29 cellular contexts compared by ENCODE assay signal in the genomic region with DNA sequence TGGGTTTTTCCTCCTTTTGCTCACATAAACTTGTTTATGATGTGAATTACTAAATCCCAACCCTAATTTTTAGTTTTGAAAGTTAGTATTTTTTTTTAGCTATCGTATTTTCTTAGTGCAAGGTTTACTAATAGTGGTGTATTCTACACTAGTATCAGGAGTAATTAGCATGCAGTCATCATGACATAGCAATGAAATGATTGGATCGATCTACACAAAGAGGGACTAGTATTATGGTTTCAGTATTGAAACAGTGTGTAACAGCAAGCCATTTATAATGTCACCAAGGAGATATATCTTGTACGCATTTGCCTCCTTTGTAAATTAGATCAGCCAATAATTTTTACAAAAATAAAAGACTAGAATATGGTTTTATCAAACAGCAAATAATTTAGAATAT.
"Had no signal": no experiment of that assay in that cellular context is flagged by ENCODE, and none has a peak within 500 bp of the region (broad histone marks: within the 10 kb centered on the region; RNA-seq: fewer than 3 reads in every experiment).

No MANE protein-coding gene starts in this region.

- H3K4me3 ChIP-seq: ascending aorta, cardiac muscle cell had no signal

- DNase-seq: activated B cell treated with CpG ODN at 0.5 μM for 24 hours; activated CD4-positive, alpha-beta memory T cell treated with anti-CD3 and anti-CD28 coated beads for 36 hours; activated CD4-positive, alpha-beta T cell treated with anti-CD3 and anti-CD28 coated beads for 48 hours; activated CD4-positive, alpha-beta T cell treated with anti-CD3 and anti-CD28 coated beads, Interleukin-2, amount 50 U/mL, for 1 hour; activated CD4-positive, alpha-beta T cell treated with anti-CD3 and anti-CD28 coated beads, Interleukin-2, amount 50 U/mL, for 4 hours; activated CD8-positive, alpha-beta memory T cell treated with anti-CD3 and anti-CD28 coated beads, Interleukin-2, amount 50 U/mL, for 4 hours; activated CD8-positive, alpha-beta T cell treated with anti-CD3 and anti-CD28 coated beads for 36 hours; activated effector memory CD4-positive, alpha-beta T cell treated with Interleukin-2 at 50 U/mL for 16 hours; activated gamma-delta T cell; activated naive CD4-positive, alpha-beta T cell treated with anti-CD3 and anti-CD28 coated beads, Interleukin-2, amount 10 ng/mL, durations not matched to agents 7 days and 5 days; activated naive CD4-positive, alpha-beta T cell treated with Interleukin-2 at 50 U/mL for 16 hours; activated naive CD8-positive, alpha-beta T cell treated with anti-CD3 and anti-CD28 coated beads, Interleukin-2, amount 10 ng/mL, durations not matched to agents 7 days and 5 days; activated naive CD8-positive, alpha-beta T cell treated with anti-CD3 and anti-CD28 coated beads, Interleukin-2, amount 50 U/mL, for 24 hours; activated T-cell treated with anti-CD3 and anti-CD28 coated beads for 4 hours; activated T-cell treated with anti-CD3 and anti-CD28 coated beads, Interleukin-2, amount 50 U/mL, for 1 hour; activated T-cell treated with anti-CD3 and anti-CD28 coated beads, Interleukin-2, amount 50 U/mL, for 4 hours; activated T-cell treated with anti-CD3 and anti-CD28 coated beads, Interleukin-2, amount 50 U/mL, for 72 hours; amygdala; anterior cingulate cortex; caudate nucleus; cerebellar nuclear complex; T-helper 1 cell; T-helper 2 cell; T-helper 9 cell had no signal

- ATAC-seq: activated CD8-positive, alpha-beta T cell treated with anti-CD3 and anti-CD28 coated beads for 36 hours; activated naive CD8-positive, alpha-beta T cell treated with anti-CD3 and anti-CD28 coated beads, Interleukin-2, amount 50 U/mL, for 24 hours had no signal

- H3K9me3 ChIP-seq: ascending aorta had no signal

- H3K27ac ChIP-seq: ascending aorta, cardiac muscle cell, VCaP had no signal

- FAIRE-seq: bronchial epithelial cell, TTC549 had no signal

- H3K4me1 ChIP-seq: ascending aorta had no signal
